ENCODE assay signal across 20 cellular contexts in genomic region chr4:13427599-13428325, GRCh38.
DNase-seq lines count a peak whose midpoint lies in the region; ATAC-seq and TF ChIP-seq lines count a peak whose summit lies in the region.
"Had no signal": no experiment of that assay in that cellular context is flagged by ENCODE, and none has a peak within 500 bp of the region (broad histone marks: within the 10 kb centered on the region; RNA-seq: fewer than 3 reads in every experiment).

No MANE protein-coding gene starts in this region.

- TF ChIP-seq CTCF in C4-2B (conservative IDR thresholded peaks at IDR 0.05), result no peak
- TF ChIP-seq CTCF in RWPE2 (IDR thresholded peaks at IDR 0.05; ENCODE audit: poor library complexity, severe bottlenecking), result no peak
- TF ChIP-seq CTCF in epithelial cell of esophagus (IDR thresholded peaks at IDR 0.05; ENCODE audit: insufficient read depth, low read depth, low read length, missing control alignments), result no peak

- H3K27ac ChIP-seq in C4-2B (peak overlapping the region; percentile 64), RWPE2 (ENCODE audit: poor library complexity, severe bottlenecking) (peak overlapping the region; percentile 42)
- H3K27ac ChIP-seq: cardiac muscle cell, dorsolateral prefrontal cortex, esophagus squamous epithelium, KMS-11 had no signal

- no peak for DNase-seq in RWPE2 (ENCODE audit: low spot score)
- DNase-seq in epithelial cell of esophagus (ENCODE audit: low read depth), result peak; percentile 79
- DNase-seq in memory B cell (ENCODE audit: low spot score in 2 of 2), result no peak
- DNase-seq in AG20443 (ENCODE audit: low spot score), result no peak
- DNase-seq in cerebellar cortex (ENCODE audit: low spot score), result no peak
- no peak for DNase-seq in NK-92 treated with Interleukin-12 subunit alpha and Interleukin-12 subunit beta, amount 100 ng/mL, for 24 hours (lab: John Stamatoyannopoulos, UW)
- DNase-seq: activated CD4-positive, alpha-beta T cell treated with anti-CD3 and anti-CD28 coated beads for 48 hours; CD8-positive, alpha-beta T cell; DMS79 treated with DMSO at 0.1 percent for 48 hours; dorsolateral prefrontal cortex; esophagus squamous epithelium; kidney glomerular epithelial cell; NCI-H1092; NCI-H2107; NCI-H524 treated with DMSO at 0.1 percent for 48 hours; SW 1271 had no signal

- peaks cover 38% of the 10 kb centered on the region for H3K36me3 Mint-ChIP-seq in memory B cell

- no peaks in the 10 kb centered on the region for H3K9me3 ChIP-seq in RWPE2 (ENCODE audit: severe bottlenecking)
- H3K9me3 ChIP-seq: esophagus squamous epithelium had no signal

- H3K4me3 ChIP-seq in RWPE2 (ENCODE audit: severe bottlenecking) (no peak overlapping the region), epithelial cell of esophagus (ENCODE audit: low read length) (peak overlapping the region; percentile 26)
- H3K4me3 ChIP-seq: cardiac muscle cell, dorsolateral prefrontal cortex had no signal

- H3K27me3 ChIP-seq in RWPE2 (ENCODE audit: insufficient read depth, poor library complexity, severe bottlenecking), result no peaks in the 10 kb centered on the region
- H3K27me3 ChIP-seq: cardiac muscle cell, dorsolateral prefrontal cortex, esophagus squamous epithelium had no signal

- no peaks in the 10 kb centered on the region for H3K27me3 Mint-ChIP-seq in memory B cell

- H3K4me1 Mint-ChIP-seq in memory B cell, result peaks cover 16% of the 10 kb centered on the region

- peak overlapping the region; percentile 51 for H3K27ac Mint-ChIP-seq in memory B cell
- H3K27ac Mint-ChIP-seq: CD8-positive, alpha-beta T cell had no signal

- peaks cover 2% of the 10 kb centered on the region for H3K4me1 ChIP-seq in RWPE2 (ENCODE audit: insufficient read depth, poor library complexity, severe bottlenecking)

- ATAC-seq in RWPE2 (ENCODE audit: low read depth) (peak; percentile 67), memory B cell (ENCODE audit: low read depth) (no peak), GM21619 (IDR thresholded peaks at IDR 0.05; ENCODE audit: unreplicated experiment) (no peak)
- ATAC-seq: CD8-positive, alpha-beta T cell had no signal

- no peaks in the 10 kb centered on the region for H3K36me3 ChIP-seq in RWPE2 (ENCODE audit: low read depth)
- H3K36me3 ChIP-seq: cardiac muscle cell had no signal

- H3K9me3 Mint-ChIP-seq in memory B cell, result no peaks in the 10 kb centered on the region

- no peak overlapping the region for H3K4me3 Mint-ChIP-seq in memory B cell
- H3K4me3 Mint-ChIP-seq: CD8-positive, alpha-beta T cell had no signal
